Comparison of ENCODE assay signal across 12 cellular contexts in the genomic region with DNA sequence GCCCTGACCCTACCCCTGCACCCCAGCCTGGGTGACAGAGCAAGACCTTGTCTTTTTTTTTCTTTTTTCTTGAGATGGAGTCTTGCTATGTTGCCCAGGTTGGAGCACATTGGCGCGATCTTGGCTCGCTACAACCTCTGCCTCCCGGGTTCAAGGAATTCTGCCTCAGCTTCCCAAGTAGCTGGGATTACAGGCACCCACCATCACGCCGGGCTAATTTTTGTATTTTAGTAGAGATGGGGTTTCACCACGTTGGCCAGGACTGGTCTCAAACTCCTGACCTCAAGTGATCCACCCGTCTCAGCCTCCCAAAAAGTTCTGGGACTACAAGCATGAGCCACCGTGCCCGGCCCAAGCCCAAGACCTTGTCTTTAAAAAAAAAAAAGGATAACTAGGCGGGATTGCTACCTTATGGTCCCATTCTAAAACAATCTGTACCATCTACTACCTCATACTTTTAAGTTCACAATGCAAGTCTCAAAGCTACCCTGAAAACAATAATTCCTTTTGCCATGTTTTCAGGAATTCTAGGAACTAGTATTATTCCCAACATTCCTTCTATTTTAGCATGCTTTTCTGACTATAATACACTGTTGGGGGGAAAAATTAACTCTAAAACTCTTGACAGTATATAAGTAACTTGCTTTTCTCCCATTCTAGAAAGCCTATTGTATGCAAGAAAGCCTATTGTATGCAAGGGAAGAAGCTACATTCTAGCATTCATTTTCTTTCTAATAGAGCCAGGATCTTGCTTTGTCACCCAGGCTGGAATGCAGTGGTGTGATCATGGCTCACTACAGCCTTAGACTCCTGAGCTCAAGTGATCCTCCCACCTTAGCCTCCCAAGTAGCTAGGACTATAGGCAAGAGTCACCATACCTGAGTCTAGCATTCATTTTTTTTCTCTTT. TPM values are rescaled to one million over a fixed set of nuclear protein-coding genes. Genes with fewer than 3 reads are reported as not detected.
DNase-seq lines count a peak whose midpoint lies in the region; ATAC-seq and TF ChIP-seq lines count a peak whose summit lies in the region.
"Had no signal": no experiment of that assay in that cellular context is flagged by ENCODE, and none has a peak within 500 bp of the region (broad histone marks: within the 10 kb centered on the region; RNA-seq: fewer than 3 reads in every experiment).

No MANE protein-coding gene starts in this region.

- no peak for TF ChIP-seq CTCF in spleen (IDR thresholded peaks at IDR 0.05 in 8 of 11, conservative IDR thresholded peaks at IDR 0.05 in 3 of 11)

- no peaks in the 10 kb centered on the region for H3K9me3 Mint-ChIP-seq in activated CD4-positive, alpha-beta T cell treated with anti-CD3 and anti-CD28 coated beads for 36 hours (ENCODE audit: low read depth)

- DNase-seq in activated CD4-positive, alpha-beta T cell treated with anti-CD3 and anti-CD28 coated beads for 36 hours = no peak
- DNase-seq in activated CD4-positive, alpha-beta T cell treated with anti-CD3 and anti-CD28 coated beads, Interleukin-2, amount 50 U/mL, for 1 hour = no peak
- no peak for DNase-seq in effector memory CD4-positive, alpha-beta T cell
- DNase-seq in spleen = peak; percentile 41
- no peak for DNase-seq in Ammon's horn (ENCODE audit: low spot score)
- DNase-seq: activated CD8-positive, alpha-beta memory T cell treated with anti-CD3 and anti-CD28 coated beads, Interleukin-2, amount 10 ng/mL, durations not matched to agents 7 days and 5 days; caudate nucleus; NCI-H446 had no signal

- ATAC-seq in activated CD4-positive, alpha-beta T cell treated with anti-CD3 and anti-CD28 coated beads for 36 hours = no peak
- no peak for ATAC-seq in HG03342 (IDR thresholded peaks at IDR 0.05; ENCODE audit: unreplicated experiment)
- ATAC-seq in HG03469 (IDR thresholded peaks at IDR 0.05; ENCODE audit: unreplicated experiment) = no peak
- ATAC-seq: activated CD8-positive, alpha-beta memory T cell treated with anti-CD3 and anti-CD28 coated beads, Interleukin-2, amount 10 ng/mL, durations not matched to agents 7 days and 5 days had no signal

- TF ChIP-seq POLR2A in spleen (IDR thresholded peaks at IDR 0.05) = no peak

- H3K4me1 ChIP-seq in effector memory CD4-positive, alpha-beta T cell (ENCODE audit: control insufficient read depth, insufficient read depth, low read length, poor library complexity, severe bottlenecking) = peaks cover 23% of the 10 kb centered on the region
- H3K4me1 ChIP-seq in spleen = peaks cover 27 to 90% (median 58%) of the 10 kb centered on the region in 6 donors

- intact Hi-C loops in activated CD4-positive, alpha-beta T cell treated with anti-CD3 and anti-CD28 coated beads for 36 hours (cut with DNase I, micrococcal nuclease) = no loop called here
- intact Hi-C loops in spleen (cut with DNase I; ENCODE audit: low total_unique reads) = loop anchor here (10.0 kb wide), 1 partner anchor 112 kb away; the partner anchor contains the start of genes MRPS18B and PPP1R10

- 84 to 89% (median 88%) methylated on average over 11 of the region's 11 CpGs for WGBS in spleen, 5 donors

- no peak overlapping the region for H3K4me3 ChIP-seq in effector memory CD4-positive, alpha-beta T cell (ENCODE audit: insufficient read depth, low read depth, low read length, poor library complexity, severe bottlenecking)
- H3K4me3 ChIP-seq in spleen = no peak overlapping the region
- H3K4me3 ChIP-seq: lung had no signal

- peaks cover 58% of the 10 kb centered on the region for H3K36me3 ChIP-seq in effector memory CD4-positive, alpha-beta T cell (ENCODE audit: control insufficient read depth, insufficient read depth, low read length)
- H3K36me3 ChIP-seq in spleen = peaks cover 0 to 100% (median 86%) of the 10 kb centered on the region in 6 donors

- H3K27ac Mint-ChIP-seq in activated CD4-positive, alpha-beta T cell treated with anti-CD3 and anti-CD28 coated beads for 36 hours = peak overlapping the region; percentile 60

- H3K27me3 ChIP-seq in effector memory CD4-positive, alpha-beta T cell (replicated peaks; ENCODE audit: control insufficient read depth, insufficient read depth, low read length, poor library complexity, severe bottlenecking) = no peaks in the 10 kb centered on the region
- H3K27me3 ChIP-seq in spleen (replicated peaks in 1 of 7) = no peaks in the 10 kb centered on the region

- POLR2A ChIA-PET in activated CD4-positive, alpha-beta T cell treated with anti-CD3 and anti-CD28 coated beads for 36 hours (lab: Charles Lee) = interaction anchor here (0.6 to 1.8 kb wide), 3 partner anchors 10 to 45 kb away, joined by 4 to 6 read pairs (median 6); partner anchors contain the start of gene MDC1

- H3K4me3 Mint-ChIP-seq in activated CD4-positive, alpha-beta T cell treated with anti-CD3 and anti-CD28 coated beads for 36 hours = no peak overlapping the region
- H3K4me3 Mint-ChIP-seq: activated CD8-positive, alpha-beta memory T cell treated with anti-CD3 and anti-CD28 coated beads, Interleukin-2, amount 10 ng/mL, durations not matched to agents 7 days and 5 days had no signal

- H3K4me1 Mint-ChIP-seq in activated CD4-positive, alpha-beta T cell treated with anti-CD3 and anti-CD28 coated beads for 36 hours = peaks cover 48% of the 10 kb centered on the region

- H3K9me3 ChIP-seq in effector memory CD4-positive, alpha-beta T cell (ENCODE audit: control insufficient read depth, low read length) = no peaks in the 10 kb centered on the region
- no peaks in the 10 kb centered on the region for H3K9me3 ChIP-seq in spleen

- CTCF ChIA-PET in activated CD4-positive, alpha-beta T cell treated with anti-CD3 and anti-CD28 coated beads for 36 hours (lab: Charles Lee) = interaction anchor here (0.6 to 1.9 kb wide), 5 partner anchors 48 to 522 kb away, joined by 3 to 9 read pairs (median 3); no protein-coding TSS in a partner anchor

- H3K36me3 Mint-ChIP-seq in activated CD4-positive, alpha-beta T cell treated with anti-CD3 and anti-CD28 coated beads for 36 hours (ENCODE audit: low read depth) = peaks cover 69% of the 10 kb centered on the region

- peak overlapping the region; percentile 37 for H3K27ac ChIP-seq in effector memory CD4-positive, alpha-beta T cell (ENCODE audit: insufficient read depth, low read length, poor library complexity, severe bottlenecking)
- peak overlapping the region in 6 of 8 donors; percentile 8 to 98 (median 38) for H3K27ac ChIP-seq in spleen

- no peaks in the 10 kb centered on the region for H3K27me3 Mint-ChIP-seq in activated CD4-positive, alpha-beta T cell treated with anti-CD3 and anti-CD28 coated beads for 36 hours
- H3K27me3 Mint-ChIP-seq: activated CD8-positive, alpha-beta memory T cell treated with anti-CD3 and anti-CD28 coated beads, Interleukin-2, amount 10 ng/mL, durations not matched to agents 7 days and 5 days had no signal

TF ChIP-seq in PFSK-1, 5 proteins besides CTCF, POLR2A, EP300 and RAD21:
- TF ChIP-seq REST (IDR thresholded peaks at IDR 0.05; ENCODE audit: insufficient read depth in 1 of 2, low read depth in 2 of 2, low read length in 2 of 2) (no peak), SIN3A (IDR thresholded peaks at IDR 0.05; ENCODE audit: borderline replicate concordance, insufficient read depth, low read length) (peak; percentile 3; the same call in 1 of the 2 replicates)

RNA-seq across cellular contexts. Expression of gene TUBB, which starts 6.6 kb away (rescaled TPM):
- 1,000 to 10,000 TPM; 1,569 to 1,746 TPM for total RNA-seq in activated CD4-positive, alpha-beta T cell treated with anti-CD3 and anti-CD28 coated beads for 36 hours
- 747 TPM for polyA plus RNA-seq in PFSK-1 (2012; ENCODE audit: insufficient read length, low read depth)
- total RNA-seq in spleen = 100 to 1,000 TPM; 189 to 344 (median 272) TPM
- 100 to 1,000 TPM; 109 to 203 (median 182) TPM for polyA plus RNA-seq in spleen

RNA-seq across cellular contexts. Expression of gene MDC1, which starts 9.7 kb away (rescaled TPM):
- 100 to 1,000 TPM in 1 of 2 experiments, 10 to 100 TPM in 1; 92.0 to 101 TPM for total RNA-seq in activated CD4-positive, alpha-beta T cell treated with anti-CD3 and anti-CD28 coated beads for 36 hours
- 42.5 TPM for polyA plus RNA-seq in PFSK-1 (2012; ENCODE audit: insufficient read length, low read depth)
- total RNA-seq in spleen = 10 to 100 TPM; 20.8 to 47.7 (median 39.0) TPM
- polyA plus RNA-seq in spleen = 10 to 100 TPM in 2 of 3 donors, 1 to 10 TPM in 1; 7.8 to 18.2 (median 16.5) TPM

RNA-seq across cellular contexts. Expression of gene FLOT1, which starts 15.7 kb away (rescaled TPM):
- total RNA-seq in activated CD4-positive, alpha-beta T cell treated with anti-CD3 and anti-CD28 coated beads for 36 hours = 100 to 1,000 TPM; 155 to 188 TPM
- polyA plus RNA-seq in PFSK-1 (2012; ENCODE audit: insufficient read length, low read depth) = 327 TPM
- 100 to 1,000 TPM; 125 to 205 (median 170) TPM for total RNA-seq in spleen
- 100 to 1,000 TPM; 116 to 178 (median 116) TPM for polyA plus RNA-seq in spleen

RNA-seq across cellular contexts. Expression of gene IER3, which starts 17.6 kb away (rescaled TPM):
- total RNA-seq in activated CD4-positive, alpha-beta T cell treated with anti-CD3 and anti-CD28 coated beads for 36 hours = 100 to 1,000 TPM; 196 to 221 TPM
- polyA plus RNA-seq in PFSK-1 (2012; ENCODE audit: insufficient read length, low read depth) = not detected
- 10 to 100 TPM; 29.8 to 62.2 (median 41.7) TPM for total RNA-seq in spleen
- polyA plus RNA-seq in spleen = 10 to 100 TPM; 19.8 to 29.4 (median 25.7) TPM

RNA-seq across cellular contexts. Expression of gene NRM, which starts 36.0 kb away (rescaled TPM):
- total RNA-seq in activated CD4-positive, alpha-beta T cell treated with anti-CD3 and anti-CD28 coated beads for 36 hours = 10 to 100 TPM; 25.8 to 36.4 TPM
- polyA plus RNA-seq in PFSK-1 (2012; ENCODE audit: insufficient read length, low read depth) = 22.6 TPM
- total RNA-seq in spleen = 10 to 100 TPM in 6 of 7 donors, 1 to 10 TPM in 1; 9.8 to 13.8 (median 11.0) TPM
- 10 to 100 TPM; 14.1 to 19.6 (median 17.7) TPM for polyA plus RNA-seq in spleen

Comparison
In these comparisons a context has a peak if more than half of its experiments do, and no peak if none do; other contexts are left out.
1. RNA of gene TUBB, which starts 6.6 kb away (total RNA-seq): 1,569 to 1,746 TPM in activated CD4-positive, alpha-beta T cell treated with anti-CD3 and anti-CD28 coated beads for 36 hours; 189 to 344 TPM in spleen; every median in the first group is over 4 times any median in the second.